ENCODE assay signal across 1 cellular context in genomic region chr1:107862064-107862463, GRCh38.
TF ChIP-seq lines count a peak whose summit lies in the region.

No MANE protein-coding gene starts in this region.

TF ChIP-seq in HepG2, 621 proteins besides CTCF, POLR2A, EP300 and RAD21 (continued from another document):
- no peak for TF ChIP-seq KAT7 (CRISPR knock-in tag; IDR thresholded peaks at IDR 0.05; ENCODE audit: borderline replicate concordance)
- TF ChIP-seq BCL6 (CRISPR knock-in tag; IDR thresholded peaks at IDR 0.05) = no peak
- no peak for TF ChIP-seq SOX6 (IDR thresholded peaks at IDR 0.05)
- no peak for TF ChIP-seq SOX6 (CRISPR knock-in tag; IDR thresholded peaks at IDR 0.05)
- TF ChIP-seq ARHGAP35 (CRISPR knock-in tag; IDR thresholded peaks at IDR 0.05; ENCODE audit: borderline replicate concordance) = no peak
